Comparison of ENCODE assay signal across 1 cellular context in genomic region chr21:38120984-38121855, GRCh38.
TF ChIP-seq lines count a peak whose summit lies in the region.

No MANE protein-coding gene starts in this region.

TF ChIP-seq in K562, 482 proteins besides CTCF, POLR2A, EP300 and RAD21 (continued from another document and continues in another):
- TF ChIP-seq, protein P1, sequence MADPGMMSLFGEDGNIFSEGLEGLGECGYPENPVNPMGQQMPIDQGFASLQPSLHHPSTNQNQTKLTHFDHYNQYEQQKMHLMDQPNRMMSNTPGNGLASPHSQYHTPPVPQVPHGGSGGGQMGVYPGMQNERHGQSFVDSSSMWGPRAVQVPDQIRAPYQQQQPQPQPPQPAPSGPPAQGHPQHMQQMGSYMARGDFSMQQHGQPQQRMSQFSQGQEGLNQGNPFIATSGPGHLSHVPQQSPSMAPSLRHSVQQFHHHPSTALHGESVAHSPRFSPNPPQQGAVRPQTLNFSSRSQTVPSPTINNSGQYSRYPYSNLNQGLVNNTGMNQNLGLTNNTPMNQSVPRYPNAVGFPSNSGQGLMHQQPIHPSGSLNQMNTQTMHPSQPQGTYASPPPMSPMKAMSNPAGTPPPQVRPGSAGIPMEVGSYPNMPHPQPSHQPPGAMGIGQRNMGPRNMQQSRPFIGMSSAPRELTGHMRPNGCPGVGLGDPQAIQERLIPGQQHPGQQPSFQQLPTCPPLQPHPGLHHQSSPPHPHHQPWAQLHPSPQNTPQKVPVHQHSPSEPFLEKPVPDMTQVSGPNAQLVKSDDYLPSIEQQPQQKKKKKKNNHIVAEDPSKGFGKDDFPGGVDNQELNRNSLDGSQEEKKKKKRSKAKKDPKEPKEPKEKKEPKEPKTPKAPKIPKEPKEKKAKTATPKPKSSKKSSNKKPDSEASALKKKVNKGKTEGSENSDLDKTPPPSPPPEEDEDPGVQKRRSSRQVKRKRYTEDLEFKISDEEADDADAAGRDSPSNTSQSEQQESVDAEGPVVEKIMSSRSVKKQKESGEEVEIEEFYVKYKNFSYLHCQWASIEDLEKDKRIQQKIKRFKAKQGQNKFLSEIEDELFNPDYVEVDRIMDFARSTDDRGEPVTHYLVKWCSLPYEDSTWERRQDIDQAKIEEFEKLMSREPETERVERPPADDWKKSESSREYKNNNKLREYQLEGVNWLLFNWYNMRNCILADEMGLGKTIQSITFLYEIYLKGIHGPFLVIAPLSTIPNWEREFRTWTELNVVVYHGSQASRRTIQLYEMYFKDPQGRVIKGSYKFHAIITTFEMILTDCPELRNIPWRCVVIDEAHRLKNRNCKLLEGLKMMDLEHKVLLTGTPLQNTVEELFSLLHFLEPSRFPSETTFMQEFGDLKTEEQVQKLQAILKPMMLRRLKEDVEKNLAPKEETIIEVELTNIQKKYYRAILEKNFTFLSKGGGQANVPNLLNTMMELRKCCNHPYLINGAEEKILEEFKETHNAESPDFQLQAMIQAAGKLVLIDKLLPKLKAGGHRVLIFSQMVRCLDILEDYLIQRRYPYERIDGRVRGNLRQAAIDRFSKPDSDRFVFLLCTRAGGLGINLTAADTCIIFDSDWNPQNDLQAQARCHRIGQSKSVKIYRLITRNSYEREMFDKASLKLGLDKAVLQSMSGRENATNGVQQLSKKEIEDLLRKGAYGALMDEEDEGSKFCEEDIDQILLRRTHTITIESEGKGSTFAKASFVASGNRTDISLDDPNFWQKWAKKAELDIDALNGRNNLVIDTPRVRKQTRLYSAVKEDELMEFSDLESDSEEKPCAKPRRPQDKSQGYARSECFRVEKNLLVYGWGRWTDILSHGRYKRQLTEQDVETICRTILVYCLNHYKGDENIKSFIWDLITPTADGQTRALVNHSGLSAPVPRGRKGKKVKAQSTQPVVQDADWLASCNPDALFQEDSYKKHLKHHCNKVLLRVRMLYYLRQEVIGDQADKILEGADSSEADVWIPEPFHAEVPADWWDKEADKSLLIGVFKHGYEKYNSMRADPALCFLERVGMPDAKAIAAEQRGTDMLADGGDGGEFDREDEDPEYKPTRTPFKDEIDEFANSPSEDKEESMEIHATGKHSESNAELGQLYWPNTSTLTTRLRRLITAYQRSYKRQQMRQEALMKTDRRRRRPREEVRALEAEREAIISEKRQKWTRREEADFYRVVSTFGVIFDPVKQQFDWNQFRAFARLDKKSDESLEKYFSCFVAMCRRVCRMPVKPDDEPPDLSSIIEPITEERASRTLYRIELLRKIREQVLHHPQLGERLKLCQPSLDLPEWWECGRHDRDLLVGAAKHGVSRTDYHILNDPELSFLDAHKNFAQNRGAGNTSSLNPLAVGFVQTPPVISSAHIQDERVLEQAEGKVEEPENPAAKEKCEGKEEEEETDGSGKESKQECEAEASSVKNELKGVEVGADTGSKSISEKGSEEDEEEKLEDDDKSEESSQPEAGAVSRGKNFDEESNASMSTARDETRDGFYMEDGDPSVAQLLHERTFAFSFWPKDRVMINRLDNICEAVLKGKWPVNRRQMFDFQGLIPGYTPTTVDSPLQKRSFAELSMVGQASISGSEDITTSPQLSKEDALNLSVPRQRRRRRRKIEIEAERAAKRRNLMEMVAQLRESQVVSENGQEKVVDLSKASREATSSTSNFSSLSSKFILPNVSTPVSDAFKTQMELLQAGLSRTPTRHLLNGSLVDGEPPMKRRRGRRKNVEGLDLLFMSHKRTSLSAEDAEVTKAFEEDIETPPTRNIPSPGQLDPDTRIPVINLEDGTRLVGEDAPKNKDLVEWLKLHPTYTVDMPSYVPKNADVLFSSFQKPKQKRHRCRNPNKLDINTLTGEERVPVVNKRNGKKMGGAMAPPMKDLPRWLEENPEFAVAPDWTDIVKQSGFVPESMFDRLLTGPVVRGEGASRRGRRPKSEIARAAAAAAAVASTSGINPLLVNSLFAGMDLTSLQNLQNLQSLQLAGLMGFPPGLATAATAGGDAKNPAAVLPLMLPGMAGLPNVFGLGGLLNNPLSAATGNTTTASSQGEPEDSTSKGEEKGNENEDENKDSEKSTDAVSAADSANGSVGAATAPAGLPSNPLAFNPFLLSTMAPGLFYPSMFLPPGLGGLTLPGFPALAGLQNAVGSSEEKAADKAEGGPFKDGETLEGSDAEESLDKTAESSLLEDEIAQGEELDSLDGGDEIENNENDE (IDR thresholded peaks at IDR 0.05; ENCODE audit: low read depth, low read length) = no peak
- peak; percentile 72; the same call in 1 of the 2 replicates for TF ChIP-seq SP1 (CRISPR knock-in tag; IDR thresholded peaks at IDR 0.05)
- no peak for TF ChIP-seq ARHGAP35 (IDR thresholded peaks at IDR 0.05; ENCODE audit: partially characterized antibody)
- TF ChIP-seq, protein P2, sequence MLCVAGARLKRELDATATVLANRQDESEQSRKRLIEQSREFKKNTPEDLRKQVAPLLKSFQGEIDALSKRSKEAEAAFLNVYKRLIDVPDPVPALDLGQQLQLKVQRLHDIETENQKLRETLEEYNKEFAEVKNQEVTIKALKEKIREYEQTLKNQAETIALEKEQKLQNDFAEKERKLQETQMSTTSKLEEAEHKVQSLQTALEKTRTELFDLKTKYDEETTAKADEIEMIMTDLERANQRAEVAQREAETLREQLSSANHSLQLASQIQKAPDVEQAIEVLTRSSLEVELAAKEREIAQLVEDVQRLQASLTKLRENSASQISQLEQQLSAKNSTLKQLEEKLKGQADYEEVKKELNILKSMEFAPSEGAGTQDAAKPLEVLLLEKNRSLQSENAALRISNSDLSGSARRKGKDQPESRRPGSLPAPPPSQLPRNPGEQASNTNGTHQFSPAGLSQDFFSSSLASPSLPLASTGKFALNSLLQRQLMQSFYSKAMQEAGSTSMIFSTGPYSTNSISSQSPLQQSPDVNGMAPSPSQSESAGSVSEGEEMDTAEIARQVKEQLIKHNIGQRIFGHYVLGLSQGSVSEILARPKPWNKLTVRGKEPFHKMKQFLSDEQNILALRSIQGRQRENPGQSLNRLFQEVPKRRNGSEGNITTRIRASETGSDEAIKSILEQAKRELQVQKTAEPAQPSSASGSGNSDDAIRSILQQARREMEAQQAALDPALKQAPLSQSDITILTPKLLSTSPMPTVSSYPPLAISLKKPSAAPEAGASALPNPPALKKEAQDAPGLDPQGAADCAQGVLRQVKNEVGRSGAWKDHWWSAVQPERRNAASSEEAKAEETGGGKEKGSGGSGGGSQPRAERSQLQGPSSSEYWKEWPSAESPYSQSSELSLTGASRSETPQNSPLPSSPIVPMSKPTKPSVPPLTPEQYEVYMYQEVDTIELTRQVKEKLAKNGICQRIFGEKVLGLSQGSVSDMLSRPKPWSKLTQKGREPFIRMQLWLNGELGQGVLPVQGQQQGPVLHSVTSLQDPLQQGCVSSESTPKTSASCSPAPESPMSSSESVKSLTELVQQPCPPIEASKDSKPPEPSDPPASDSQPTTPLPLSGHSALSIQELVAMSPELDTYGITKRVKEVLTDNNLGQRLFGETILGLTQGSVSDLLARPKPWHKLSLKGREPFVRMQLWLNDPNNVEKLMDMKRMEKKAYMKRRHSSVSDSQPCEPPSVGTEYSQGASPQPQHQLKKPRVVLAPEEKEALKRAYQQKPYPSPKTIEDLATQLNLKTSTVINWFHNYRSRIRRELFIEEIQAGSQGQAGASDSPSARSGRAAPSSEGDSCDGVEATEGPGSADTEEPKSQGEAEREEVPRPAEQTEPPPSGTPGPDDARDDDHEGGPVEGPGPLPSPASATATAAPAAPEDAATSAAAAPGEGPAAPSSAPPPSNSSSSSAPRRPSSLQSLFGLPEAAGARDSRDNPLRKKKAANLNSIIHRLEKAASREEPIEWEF (CRISPR knock-in tag; IDR thresholded peaks at IDR 0.05) = no peak
- no peak for TF ChIP-seq ID3 (CRISPR knock-in tag; IDR thresholded peaks at IDR 0.05)
- TF ChIP-seq ID3 (tag; IDR thresholded peaks at IDR 0.05) = no peak; the same call in 1 of the 2 replicates
- TF ChIP-seq TAL1 (IDR thresholded peaks at IDR 0.05) = no peak; the same call in 1 of the 2 replicates
- TF ChIP-seq ZSCAN32 (CRISPR knock-in tag; IDR thresholded peaks at IDR 0.05) = no peak
- peak in 1 of 2 experiments; percentile 6; a peak in 1 of 4 replicates for TF ChIP-seq CSDE1 (IDR thresholded peaks at IDR 0.05)
- TF ChIP-seq XRCC3 (IDR thresholded peaks at IDR 0.05) = no peak
- TF ChIP-seq SIN3B (IDR thresholded peaks at IDR 0.05; ENCODE audit: low read depth) = peak; percentile 8; the same call in 1 of the 2 replicates
- TF ChIP-seq CREB1 (IDR thresholded peaks at IDR 0.05) = peak; percentile 93
- peak; percentile 90 for TF ChIP-seq CREB1 (CRISPR knock-in tag; IDR thresholded peaks at IDR 0.05)
- TF ChIP-seq HMGN3 (IDR thresholded peaks at IDR 0.05; ENCODE audit: borderline replicate concordance, extremely low read depth, insufficient read length, low read depth, low read length) = no peak
- TF ChIP-seq, protein P3, sequence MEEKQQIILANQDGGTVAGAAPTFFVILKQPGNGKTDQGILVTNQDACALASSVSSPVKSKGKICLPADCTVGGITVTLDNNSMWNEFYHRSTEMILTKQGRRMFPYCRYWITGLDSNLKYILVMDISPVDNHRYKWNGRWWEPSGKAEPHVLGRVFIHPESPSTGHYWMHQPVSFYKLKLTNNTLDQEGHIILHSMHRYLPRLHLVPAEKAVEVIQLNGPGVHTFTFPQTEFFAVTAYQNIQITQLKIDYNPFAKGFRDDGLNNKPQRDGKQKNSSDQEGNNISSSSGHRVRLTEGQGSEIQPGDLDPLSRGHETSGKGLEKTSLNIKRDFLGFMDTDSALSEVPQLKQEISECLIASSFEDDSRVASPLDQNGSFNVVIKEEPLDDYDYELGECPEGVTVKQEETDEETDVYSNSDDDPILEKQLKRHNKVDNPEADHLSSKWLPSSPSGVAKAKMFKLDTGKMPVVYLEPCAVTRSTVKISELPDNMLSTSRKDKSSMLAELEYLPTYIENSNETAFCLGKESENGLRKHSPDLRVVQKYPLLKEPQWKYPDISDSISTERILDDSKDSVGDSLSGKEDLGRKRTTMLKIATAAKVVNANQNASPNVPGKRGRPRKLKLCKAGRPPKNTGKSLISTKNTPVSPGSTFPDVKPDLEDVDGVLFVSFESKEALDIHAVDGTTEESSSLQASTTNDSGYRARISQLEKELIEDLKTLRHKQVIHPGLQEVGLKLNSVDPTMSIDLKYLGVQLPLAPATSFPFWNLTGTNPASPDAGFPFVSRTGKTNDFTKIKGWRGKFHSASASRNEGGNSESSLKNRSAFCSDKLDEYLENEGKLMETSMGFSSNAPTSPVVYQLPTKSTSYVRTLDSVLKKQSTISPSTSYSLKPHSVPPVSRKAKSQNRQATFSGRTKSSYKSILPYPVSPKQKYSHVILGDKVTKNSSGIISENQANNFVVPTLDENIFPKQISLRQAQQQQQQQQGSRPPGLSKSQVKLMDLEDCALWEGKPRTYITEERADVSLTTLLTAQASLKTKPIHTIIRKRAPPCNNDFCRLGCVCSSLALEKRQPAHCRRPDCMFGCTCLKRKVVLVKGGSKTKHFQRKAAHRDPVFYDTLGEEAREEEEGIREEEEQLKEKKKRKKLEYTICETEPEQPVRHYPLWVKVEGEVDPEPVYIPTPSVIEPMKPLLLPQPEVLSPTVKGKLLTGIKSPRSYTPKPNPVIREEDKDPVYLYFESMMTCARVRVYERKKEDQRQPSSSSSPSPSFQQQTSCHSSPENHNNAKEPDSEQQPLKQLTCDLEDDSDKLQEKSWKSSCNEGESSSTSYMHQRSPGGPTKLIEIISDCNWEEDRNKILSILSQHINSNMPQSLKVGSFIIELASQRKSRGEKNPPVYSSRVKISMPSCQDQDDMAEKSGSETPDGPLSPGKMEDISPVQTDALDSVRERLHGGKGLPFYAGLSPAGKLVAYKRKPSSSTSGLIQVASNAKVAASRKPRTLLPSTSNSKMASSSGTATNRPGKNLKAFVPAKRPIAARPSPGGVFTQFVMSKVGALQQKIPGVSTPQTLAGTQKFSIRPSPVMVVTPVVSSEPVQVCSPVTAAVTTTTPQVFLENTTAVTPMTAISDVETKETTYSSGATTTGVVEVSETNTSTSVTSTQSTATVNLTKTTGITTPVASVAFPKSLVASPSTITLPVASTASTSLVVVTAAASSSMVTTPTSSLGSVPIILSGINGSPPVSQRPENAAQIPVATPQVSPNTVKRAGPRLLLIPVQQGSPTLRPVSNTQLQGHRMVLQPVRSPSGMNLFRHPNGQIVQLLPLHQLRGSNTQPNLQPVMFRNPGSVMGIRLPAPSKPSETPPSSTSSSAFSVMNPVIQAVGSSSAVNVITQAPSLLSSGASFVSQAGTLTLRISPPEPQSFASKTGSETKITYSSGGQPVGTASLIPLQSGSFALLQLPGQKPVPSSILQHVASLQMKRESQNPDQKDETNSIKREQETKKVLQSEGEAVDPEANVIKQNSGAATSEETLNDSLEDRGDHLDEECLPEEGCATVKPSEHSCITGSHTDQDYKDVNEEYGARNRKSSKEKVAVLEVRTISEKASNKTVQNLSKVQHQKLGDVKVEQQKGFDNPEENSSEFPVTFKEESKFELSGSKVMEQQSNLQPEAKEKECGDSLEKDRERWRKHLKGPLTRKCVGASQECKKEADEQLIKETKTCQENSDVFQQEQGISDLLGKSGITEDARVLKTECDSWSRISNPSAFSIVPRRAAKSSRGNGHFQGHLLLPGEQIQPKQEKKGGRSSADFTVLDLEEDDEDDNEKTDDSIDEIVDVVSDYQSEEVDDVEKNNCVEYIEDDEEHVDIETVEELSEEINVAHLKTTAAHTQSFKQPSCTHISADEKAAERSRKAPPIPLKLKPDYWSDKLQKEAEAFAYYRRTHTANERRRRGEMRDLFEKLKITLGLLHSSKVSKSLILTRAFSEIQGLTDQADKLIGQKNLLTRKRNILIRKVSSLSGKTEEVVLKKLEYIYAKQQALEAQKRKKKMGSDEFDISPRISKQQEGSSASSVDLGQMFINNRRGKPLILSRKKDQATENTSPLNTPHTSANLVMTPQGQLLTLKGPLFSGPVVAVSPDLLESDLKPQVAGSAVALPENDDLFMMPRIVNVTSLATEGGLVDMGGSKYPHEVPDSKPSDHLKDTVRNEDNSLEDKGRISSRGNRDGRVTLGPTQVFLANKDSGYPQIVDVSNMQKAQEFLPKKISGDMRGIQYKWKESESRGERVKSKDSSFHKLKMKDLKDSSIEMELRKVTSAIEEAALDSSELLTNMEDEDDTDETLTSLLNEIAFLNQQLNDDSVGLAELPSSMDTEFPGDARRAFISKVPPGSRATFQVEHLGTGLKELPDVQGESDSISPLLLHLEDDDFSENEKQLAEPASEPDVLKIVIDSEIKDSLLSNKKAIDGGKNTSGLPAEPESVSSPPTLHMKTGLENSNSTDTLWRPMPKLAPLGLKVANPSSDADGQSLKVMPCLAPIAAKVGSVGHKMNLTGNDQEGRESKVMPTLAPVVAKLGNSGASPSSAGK (IDR thresholded peaks at IDR 0.05) = no peak
- 0 out of 2 replicates have a peak, but pooled peaks have one; percentile 77 for TF ChIP-seq ZBTB26 (CRISPR knock-in tag; IDR thresholded peaks at IDR 0.05)
